In genomic region chr14:31895206-31895605, GRCh38 we compare ENCODE assay signal across 14 cellular contexts.
DNase-seq lines count a peak whose midpoint lies in the region; ATAC-seq and TF ChIP-seq lines count a peak whose summit lies in the region.
"Had no signal": no experiment of that assay in that cellular context is flagged by ENCODE, and none has a peak within 500 bp of the region (broad histone marks: within the 10 kb centered on the region; RNA-seq: fewer than 3 reads in every experiment).

No MANE protein-coding gene starts in this region.

- H3K27me3 ChIP-seq in GM23338 (ENCODE audit: insufficient read depth) (no peaks in the 10 kb centered on the region), right atrium auricular region (no peaks in the 10 kb centered on the region)
- H3K27me3 ChIP-seq: BE2C, vagina had no signal

- H3K9me3 ChIP-seq in right atrium auricular region, result no peaks in the 10 kb centered on the region
- H3K9me3 ChIP-seq: BE2C, vagina had no signal

- POLR2A ChIA-PET in RWPE1 (lab: Yijun Ruan, JAX; ENCODE audit: low non-redundant PET), result no interaction called here

- no peak overlapping the region for H3K27ac ChIP-seq in RWPE1
- H3K27ac ChIP-seq in GM23338 (ENCODE audit: low read depth), result no peak overlapping the region
- H3K27ac ChIP-seq in right atrium auricular region, result no peak overlapping the region
- H3K27ac ChIP-seq: vagina had no signal

- H3K9me3 Mint-ChIP-seq in mesothelial cell of epicardium (no peaks in the 10 kb centered on the region), type B pancreatic cell (no peaks in the 10 kb centered on the region), GM23338 (no peaks in the 10 kb centered on the region)
- H3K9me3 Mint-ChIP-seq: activated T-helper 17 cell treated with anti-CD3 and anti-CD28 coated beads, Interleukin-2, amount 50 U/mL, for 72 hours had no signal

- DNase-seq in COLO829 (ENCODE audit: low spot score), result peak; percentile 80
- peak; percentile 36 for DNase-seq in RWPE1 (ENCODE audit: low spot score)
- DNase-seq in epithelial cell of esophagus (ENCODE audit: low read depth), result peak; percentile 87
- no peak for DNase-seq in mesothelial cell of epicardium (ENCODE audit: low spot score in 2 of 2, unreplicated experiment in 2 of 2)
- DNase-seq in type B pancreatic cell (ENCODE audit: extremely low spot score, unreplicated experiment), result no peak
- no peak for DNase-seq in GM23338 (ENCODE audit: low spot score)
- DNase-seq in effector CD4-positive, alpha-beta T cell, result no peak
- no peak for DNase-seq in right atrium auricular region (ENCODE audit: low spot score)
- DNase-seq: activated CD4-positive, alpha-beta T cell treated with anti-CD3 and anti-CD28 coated beads, Interleukin-2, amount 50 U/mL, for 4 hours; BE2C; DMS79; posterior cingulate gyrus had no signal

- H3K4me1 ChIP-seq in GM23338 (ENCODE audit: insufficient read depth) (peaks cover 3% of the 10 kb centered on the region; the same call in 1 of the 2 replicates), right atrium auricular region (peaks cover 0 to 13% of the 10 kb centered on the region in 2 donors)
- H3K4me1 ChIP-seq: BE2C, vagina had no signal

- no peaks in the 10 kb centered on the region for H3F3A ChIP-seq in GM23338 (replicated peaks; ENCODE audit: low read depth)

- no peaks in the 10 kb centered on the region for H3K9me2 ChIP-seq in GM23338 (ENCODE audit: insufficient read depth)

- no peaks in the 10 kb centered on the region for H3K79me2 ChIP-seq in GM23338 (replicated peaks; ENCODE audit: insufficient read depth)

- H3K27me3 Mint-ChIP-seq in mesothelial cell of epicardium (ENCODE audit: low read depth) (no peaks in the 10 kb centered on the region), type B pancreatic cell (no peaks in the 10 kb centered on the region), GM23338 (ENCODE audit: insufficient read depth, low read depth, poor library complexity) (no peaks in the 10 kb centered on the region)

- H3K36me3 ChIP-seq in GM23338 (ENCODE audit: insufficient read depth) (no peaks in the 10 kb centered on the region), right atrium auricular region (no peaks in the 10 kb centered on the region)
- H3K36me3 ChIP-seq: BE2C, vagina had no signal

- H3K4me3 ChIP-seq in epithelial cell of esophagus (ENCODE audit: low read length) (no peak overlapping the region), GM23338 (no peak overlapping the region), right atrium auricular region (no peak overlapping the region)
- H3K4me3 ChIP-seq: vagina had no signal

- CTCF ChIA-PET in RWPE1 (lab: Yijun Ruan, JAX), result interaction anchor here (0.6 to 0.7 kb wide), 3 partner anchors 24 to 554 kb away, joined by 3 read pairs; no protein-coding TSS in a partner anchor

- ATAC-seq in GM23338, result no peak
- ATAC-seq: activated T-helper 17 cell treated with anti-CD3 and anti-CD28 coated beads, Interleukin-2, amount 50 U/mL, for 72 hours had no signal

- no peak overlapping the region for H2AFZ ChIP-seq in GM23338

- no peak for TF ChIP-seq CTCF in RWPE1 (conservative IDR thresholded peaks at IDR 0.05; ENCODE audit: low read depth)
- no peak for TF ChIP-seq CTCF in epithelial cell of esophagus (IDR thresholded peaks at IDR 0.05; ENCODE audit: insufficient read depth, low read depth, low read length, missing control alignments)
- TF ChIP-seq CTCF in mesothelial cell of epicardium (IDR thresholded peaks at IDR 0.05; ENCODE audit: unreplicated experiment), result no peak
- no peak for TF ChIP-seq CTCF in type B pancreatic cell (conservative IDR thresholded peaks at IDR 0.05)
- no peak for TF ChIP-seq CTCF in GM23338 (conservative IDR thresholded peaks at IDR 0.05; ENCODE audit: low read depth in 2 of 2)
- TF ChIP-seq CTCF in right atrium auricular region (IDR thresholded peaks at IDR 0.05), result no peak

- H3K27ac Mint-ChIP-seq in mesothelial cell of epicardium (peak overlapping the region; percentile 80), type B pancreatic cell (no peak overlapping the region), GM23338 (no peak overlapping the region)
- H3K27ac Mint-ChIP-seq: activated T-helper 17 cell treated with anti-CD3 and anti-CD28 coated beads, Interleukin-2, amount 50 U/mL, for 72 hours had no signal

- H3K36me3 Mint-ChIP-seq in mesothelial cell of epicardium (no peaks in the 10 kb centered on the region), type B pancreatic cell (no peaks in the 10 kb centered on the region), GM23338 (ENCODE audit: low read depth) (no peaks in the 10 kb centered on the region)

- H4K20me1 ChIP-seq in GM23338 (replicated peaks; ENCODE audit: insufficient read depth), result no peaks in the 10 kb centered on the region

- no peak overlapping the region for H3K4me2 ChIP-seq in GM23338

- H3K4me3 Mint-ChIP-seq in mesothelial cell of epicardium, result no peak overlapping the region
- no peak overlapping the region for H3K4me3 Mint-ChIP-seq in type B pancreatic cell
- no peak overlapping the region for H3K4me3 Mint-ChIP-seq in GM23338
- H3K4me3 Mint-ChIP-seq: activated T-helper 17 cell treated with anti-CD3 and anti-CD28 coated beads, Interleukin-2, amount 50 U/mL, for 72 hours had no signal

- peaks cover 20% of the 10 kb centered on the region for H3K4me1 Mint-ChIP-seq in mesothelial cell of epicardium
- H3K4me1 Mint-ChIP-seq in type B pancreatic cell (ENCODE audit: unreplicated experiment), result peaks cover 29% of the 10 kb centered on the region
- peaks cover 28% of the 10 kb centered on the region for H3K4me1 Mint-ChIP-seq in GM23338

TF ChIP-seq in GM23338, 12 proteins besides CTCF, POLR2A, EP300 and RAD21 (continues in another document):
- TF ChIP-seq ZNF114 (CRISPR knock-in tag; IDR thresholded peaks at IDR 0.05) (no peak), REST (IDR thresholded peaks at IDR 0.05; ENCODE audit: unreplicated experiment) (no peak), EZH2phosphoT487 (IDR thresholded peaks at IDR 0.05; ENCODE audit: unreplicated experiment) (no peak)

Comparison
In these comparisons a context has a peak if more than half of its experiments do, and no peak if none do; other contexts are left out.
1. DNase-seq: peak in COLO829 (single experiment), RWPE1 (single experiment) and epithelial cell of esophagus (single experiment); none in mesothelial cell of epicardium (0 of 2), type B pancreatic cell (single experiment), GM23338 (single experiment), effector CD4-positive, alpha-beta T cell (single experiment) and right atrium auricular region (single experiment).